ENCODE assay signal across 1 cellular context in genomic region chr12:46267618-46268348, GRCh38.
TF ChIP-seq lines count a peak whose summit lies in the region.

No MANE protein-coding gene starts in this region.

TF ChIP-seq in HEK293, 187 proteins besides CTCF, POLR2A, EP300 and RAD21 (continued from another document):
- TF ChIP-seq, protein P1, sequence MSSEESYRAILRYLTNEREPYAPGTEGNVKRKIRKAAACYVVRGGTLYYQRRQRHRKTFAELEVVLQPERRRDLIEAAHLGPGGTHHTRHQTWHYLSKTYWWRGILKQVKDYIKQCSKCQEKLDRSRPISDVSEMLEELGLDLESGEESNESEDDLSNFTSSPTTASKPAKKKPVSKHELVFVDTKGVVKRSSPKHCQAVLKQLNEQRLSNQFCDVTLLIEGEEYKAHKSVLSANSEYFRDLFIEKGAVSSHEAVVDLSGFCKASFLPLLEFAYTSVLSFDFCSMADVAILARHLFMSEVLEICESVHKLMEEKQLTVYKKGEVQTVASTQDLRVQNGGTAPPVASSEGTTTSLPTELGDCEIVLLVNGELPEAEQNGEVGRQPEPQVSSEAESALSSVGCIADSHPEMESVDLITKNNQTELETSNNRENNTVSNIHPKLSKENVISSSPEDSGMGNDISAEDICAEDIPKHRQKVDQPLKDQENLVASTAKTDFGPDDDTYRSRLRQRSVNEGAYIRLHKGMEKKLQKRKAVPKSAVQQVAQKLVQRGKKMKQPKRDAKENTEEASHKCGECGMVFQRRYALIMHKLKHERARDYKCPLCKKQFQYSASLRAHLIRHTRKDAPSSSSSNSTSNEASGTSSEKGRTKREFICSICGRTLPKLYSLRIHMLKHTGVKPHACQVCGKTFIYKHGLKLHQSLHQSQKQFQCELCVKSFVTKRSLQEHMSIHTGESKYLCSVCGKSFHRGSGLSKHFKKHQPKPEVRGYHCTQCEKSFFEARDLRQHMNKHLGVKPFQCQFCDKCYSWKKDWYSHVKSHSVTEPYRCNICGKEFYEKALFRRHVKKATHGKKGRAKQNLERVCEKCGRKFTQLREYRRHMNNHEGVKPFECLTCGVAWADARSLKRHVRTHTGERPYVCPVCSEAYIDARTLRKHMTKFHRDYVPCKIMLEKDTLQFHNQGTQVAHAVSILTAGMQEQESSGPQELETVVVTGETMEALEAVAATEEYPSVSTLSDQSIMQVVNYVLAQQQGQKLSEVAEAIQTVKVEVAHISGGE (tag by site-specific recombination; conservative IDR thresholded peaks at IDR 0.05; ENCODE audit: low read depth) = 0 out of 2 replicates have a peak, but pooled peaks have one; percentile 11
- no peak for TF ChIP-seq ZNF416 (tag by site-specific recombination; IDR thresholded peaks at IDR 0.05)
- TF ChIP-seq SP2 (tag by site-specific recombination; IDR thresholded peaks at IDR 0.05) = no peak; the same call in 1 of the 2 replicates
- no peak for TF ChIP-seq ZNF184 (tag by site-specific recombination; IDR thresholded peaks at IDR 0.05)
- TF ChIP-seq ZFP41 (tag by site-specific recombination; IDR thresholded peaks at IDR 0.05; ENCODE audit: borderline replicate concordance) = no peak
- TF ChIP-seq HOXC10 (CRISPR knock-in tag; IDR thresholded peaks at IDR 0.05) = no peak
- peak; percentile 60 for TF ChIP-seq ZFHX2 (tag by site-specific recombination; conservative IDR thresholded peaks at IDR 0.05)
- TF ChIP-seq, protein P2, sequence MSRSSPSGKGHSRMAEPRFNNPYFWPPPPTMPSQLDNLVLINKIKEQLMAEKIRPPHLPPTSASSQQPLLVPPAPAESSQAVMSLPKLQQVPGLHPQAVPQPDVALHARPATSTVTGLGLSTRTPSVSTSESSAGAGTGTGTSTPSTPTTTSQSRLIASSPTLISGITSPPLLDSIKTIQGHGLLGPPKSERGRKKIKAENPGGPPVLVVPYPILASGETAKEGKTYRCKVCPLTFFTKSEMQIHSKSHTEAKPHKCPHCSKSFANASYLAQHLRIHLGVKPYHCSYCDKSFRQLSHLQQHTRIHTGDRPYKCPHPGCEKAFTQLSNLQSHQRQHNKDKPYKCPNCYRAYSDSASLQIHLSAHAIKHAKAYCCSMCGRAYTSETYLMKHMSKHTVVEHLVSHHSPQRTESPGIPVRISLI (tag by site-specific recombination; IDR thresholded peaks at IDR 0.05) = no peak
- no peak for TF ChIP-seq ZNF23 (tag by site-specific recombination; IDR thresholded peaks at IDR 0.05; ENCODE audit: borderline replicate concordance)
- TF ChIP-seq ZNF677 (tag by site-specific recombination; IDR thresholded peaks at IDR 0.05) = no peak
- TF ChIP-seq ZNF473 (tag by site-specific recombination; IDR thresholded peaks at IDR 0.05) = no peak
- TF ChIP-seq ZNF366 (tag by site-specific recombination; conservative IDR thresholded peaks at IDR 0.05) = no peak
- no peak for TF ChIP-seq ZNF623 (tag by site-specific recombination; IDR thresholded peaks at IDR 0.05)
- no peak for TF ChIP-seq ZNF157 (tag by site-specific recombination; IDR thresholded peaks at IDR 0.05)
- TF ChIP-seq SP7 (tag by site-specific recombination; IDR thresholded peaks at IDR 0.05) = no peak
- TF ChIP-seq ZNF426 (tag by site-specific recombination; IDR thresholded peaks at IDR 0.05) = no peak
- no peak for TF ChIP-seq SALL2 (tag by site-specific recombination; IDR thresholded peaks at IDR 0.05; ENCODE audit: borderline replicate concordance)
- TF ChIP-seq ZNF10 (tag by site-specific recombination; IDR thresholded peaks at IDR 0.05) = peak; percentile 41; the same call in 1 of the 2 replicates
- TF ChIP-seq ZNF654 (tag by site-specific recombination; IDR thresholded peaks at IDR 0.05; ENCODE audit: low read depth) = no peak
- TF ChIP-seq ZSCAN30 (tag by site-specific recombination; IDR thresholded peaks at IDR 0.05) = no peak
- no peak for TF ChIP-seq ZNF548 (tag by site-specific recombination; IDR thresholded peaks at IDR 0.05)
- no peak for TF ChIP-seq ZNF202 (tag by site-specific recombination; IDR thresholded peaks at IDR 0.05; ENCODE audit: borderline replicate concordance)
- no peak for TF ChIP-seq ZNF266 (tag by site-specific recombination; IDR thresholded peaks at IDR 0.05; ENCODE audit: low read depth)
- no peak for TF ChIP-seq ZNF19 (tag by site-specific recombination; IDR thresholded peaks at IDR 0.05; ENCODE audit: low read depth)
- TF ChIP-seq ZNF140 (tag by site-specific recombination; IDR thresholded peaks at IDR 0.05) = no peak
- TF ChIP-seq ZNF701 (tag by site-specific recombination; IDR thresholded peaks at IDR 0.05) = no peak
- TF ChIP-seq, protein P3, sequence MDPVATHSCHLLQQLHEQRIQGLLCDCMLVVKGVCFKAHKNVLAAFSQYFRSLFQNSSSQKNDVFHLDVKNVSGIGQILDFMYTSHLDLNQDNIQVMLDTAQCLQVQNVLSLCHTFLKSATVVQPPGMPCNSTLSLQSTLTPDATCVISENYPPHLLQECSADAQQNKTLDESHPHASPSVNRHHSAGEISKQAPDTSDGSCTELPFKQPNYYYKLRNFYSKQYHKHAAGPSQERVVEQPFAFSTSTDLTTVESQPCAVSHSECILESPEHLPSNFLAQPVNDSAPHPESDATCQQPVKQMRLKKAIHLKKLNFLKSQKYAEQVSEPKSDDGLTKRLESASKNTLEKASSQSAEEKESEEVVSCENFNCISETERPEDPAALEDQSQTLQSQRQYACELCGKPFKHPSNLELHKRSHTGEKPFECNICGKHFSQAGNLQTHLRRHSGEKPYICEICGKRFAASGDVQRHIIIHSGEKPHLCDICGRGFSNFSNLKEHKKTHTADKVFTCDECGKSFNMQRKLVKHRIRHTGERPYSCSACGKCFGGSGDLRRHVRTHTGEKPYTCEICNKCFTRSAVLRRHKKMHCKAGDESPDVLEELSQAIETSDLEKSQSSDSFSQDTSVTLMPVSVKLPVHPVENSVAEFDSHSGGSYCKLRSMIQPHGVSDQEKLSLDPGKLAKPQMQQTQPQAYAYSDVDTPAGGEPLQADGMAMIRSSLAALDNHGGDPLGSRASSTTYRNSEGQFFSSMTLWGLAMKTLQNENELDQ (tag by site-specific recombination; IDR thresholded peaks at IDR 0.05; ENCODE audit: low read depth) = no peak
- TF ChIP-seq ZEB2 (tag by site-specific recombination; IDR thresholded peaks at IDR 0.05) = no peak
- TF ChIP-seq ZNF138 (tag by site-specific recombination; IDR thresholded peaks at IDR 0.05; ENCODE audit: borderline replicate concordance) = no peak
- TF ChIP-seq, protein P4, sequence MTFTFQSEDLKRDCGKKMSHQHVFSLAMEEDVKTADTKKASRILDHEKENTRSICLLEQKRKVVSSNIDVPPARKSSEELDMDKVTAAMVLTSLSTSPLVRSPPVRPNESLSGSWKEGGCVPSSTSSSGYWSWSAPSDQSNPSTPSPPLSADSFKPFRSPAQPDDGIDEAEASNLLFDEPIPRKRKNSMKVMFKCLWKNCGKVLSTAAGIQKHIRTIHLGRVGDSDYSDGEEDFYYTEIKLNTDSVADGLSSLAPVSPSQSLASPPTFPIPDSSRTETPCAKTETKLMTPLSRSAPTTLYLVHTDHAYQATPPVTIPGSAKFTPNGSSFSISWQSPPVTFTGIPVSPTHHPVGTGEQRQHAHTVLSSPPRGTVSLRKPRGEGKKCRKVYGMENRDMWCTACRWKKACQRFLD (tag by site-specific recombination; IDR thresholded peaks at IDR 0.05) = no peak
- TF ChIP-seq EGR2 (tag by site-specific recombination; IDR thresholded peaks at IDR 0.05; ENCODE audit: low read depth) = 0 out of 2 replicates have a peak, but pooled peaks have one; percentile 25
- no peak for TF ChIP-seq ZNF311 (tag by site-specific recombination; IDR thresholded peaks at IDR 0.05; ENCODE audit: borderline replicate concordance)
TF ChIP-seq in HEK293: peak in this region for 6.
